15 cellular contexts compared by ENCODE assay signal in genomic region chr2:26901326-26902183, GRCh38. TPM values are rescaled to one million over a fixed set of nuclear protein-coding genes. Genes with fewer than 3 reads are reported as not detected.
A peak's percentile ranks its signal among the peaks of the same experiment; 100 is the strongest.
DNase-seq lines count a peak whose midpoint lies in the region; ATAC-seq and TF ChIP-seq lines count a peak whose summit lies in the region.
"Had no signal": no experiment of that assay in that cellular context is flagged by ENCODE, and none has a peak within 500 bp of the region (broad histone marks: within the 10 kb centered on the region; RNA-seq: fewer than 3 reads in every experiment).

No MANE protein-coding gene starts in this region.

- no peak for TF ChIP-seq POLR2A in testis (IDR thresholded peaks at IDR 0.05)

- WGBS in testis, 2 donors: 44 to 46% methylated on average over 21 to 23 of the region's 23 CpGs

- H3K9ac ChIP-seq in iPS-20b (ENCODE audit: low read depth, low read length): no peak overlapping the region

- H3K9me3 Mint-ChIP-seq in brain: peaks cover 3 to 5% (median 4%) of the 10 kb centered on the region in 5 experiments
- no peaks in the 10 kb centered on the region for H3K9me3 Mint-ChIP-seq in activated T-helper 2 cell treated with anti-CD3 and anti-CD28 coated beads, Interferon-gamma antibody, Interleukin-2, Interleukin-4, amounts not matched to agents 10 μg/mL and 5 μg/mL and 100 μg/mL, durations not matched to agents 14 hours and 24 hours and 36 hours
- H3K9me3 Mint-ChIP-seq in natural killer cell: no peaks in the 10 kb centered on the region

- H3K27me3 Mint-ChIP-seq in brain (no peaks in the 10 kb centered on the region), natural killer cell (ENCODE audit: low read depth in 2 of 2) (peaks cover 9 to 17% of the 10 kb centered on the region in 2 donors)
- H3K27me3 Mint-ChIP-seq in activated T-helper 2 cell treated with anti-CD3 and anti-CD28 coated beads, Interferon-gamma antibody, Interleukin-2, Interleukin-4, amounts not matched to agents 10 μg/mL and 5 μg/mL and 100 μg/mL, durations not matched to agents 14 hours and 24 hours and 36 hours (ENCODE audit: low read depth): peaks cover 4% of the 10 kb centered on the region

- H3K4me1 ChIP-seq in iPS-20b (ENCODE audit: insufficient read depth, low read length): peaks cover 13% of the 10 kb centered on the region; the same call in 1 of the 2 replicates
- H3K4me1 ChIP-seq in testis: peaks cover 9% of the 10 kb centered on the region
- H3K4me1 ChIP-seq: transverse colon had no signal

- H3K4me1 Mint-ChIP-seq in brain (peaks cover 76% of the 10 kb centered on the region), natural killer cell (no peaks in the 10 kb centered on the region)
- no peaks in the 10 kb centered on the region for H3K4me1 Mint-ChIP-seq in activated T-helper 2 cell treated with anti-CD3 and anti-CD28 coated beads, Interferon-gamma antibody, Interleukin-2, Interleukin-4, amounts not matched to agents 10 μg/mL and 5 μg/mL and 100 μg/mL, durations not matched to agents 14 hours and 24 hours and 36 hours (ENCODE audit: low read depth)

- DNase-seq in NCI-H2081 (lab: John Stamatoyannopoulos, UW) (peak; percentile 15 to 62), NCI-H2081 treated with DMSO at 0.1 percent for 48 hours (lab: John Stamatoyannopoulos, UW) (no peak), testis (peak; percentile 54), SIG-M5 (lab: John Stamatoyannopoulos, UW) (no peak), natural killer cell (no peak)
- DNase-seq in activated T-helper 2 cell treated with anti-CD3 and anti-CD28 coated beads, Interferon-gamma antibody, Interleukin-2, Interleukin-4, amounts not matched to agents 10 μg/mL and 5 μg/mL and 100 μg/mL, durations not matched to agents 14 hours and 24 hours and 36 hours (ENCODE audit: low spot score): no peak
- DNase-seq: 8988T; activated CD4-positive, alpha-beta T cell treated with anti-CD3 and anti-CD28 coated beads, Interleukin-2, amount 50 U/mL, for 48 hours; activated effector memory CD4-positive, alpha-beta T cell treated with Interleukin-2 at 50 U/mL for 16 hours; Calu3; T-helper 9 cell; transverse colon had no signal

- ATAC-seq in natural killer cell: no peak

- H3K36me3 Mint-ChIP-seq in brain (peaks cover 82% of the 10 kb centered on the region), natural killer cell (no peaks in the 10 kb centered on the region)
- H3K36me3 Mint-ChIP-seq in activated T-helper 2 cell treated with anti-CD3 and anti-CD28 coated beads, Interferon-gamma antibody, Interleukin-2, Interleukin-4, amounts not matched to agents 10 μg/mL and 5 μg/mL and 100 μg/mL, durations not matched to agents 14 hours and 24 hours and 36 hours (ENCODE audit: low read depth): no peaks in the 10 kb centered on the region

- H3K9me3 ChIP-seq in iPS-20b (ENCODE audit: insufficient read depth, low read depth, low read length) (no peaks in the 10 kb centered on the region), testis (no peaks in the 10 kb centered on the region)
- H3K9me3 ChIP-seq: transverse colon had no signal

- TF ChIP-seq CTCF in brain (conservative IDR thresholded peaks at IDR 0.05): no peak
- no peak for TF ChIP-seq CTCF in testis (IDR thresholded peaks at IDR 0.05)
- no peak for TF ChIP-seq CTCF in natural killer cell (IDR thresholded peaks at IDR 0.05)

- intact Hi-C loops in testis (cut with DNase I; ENCODE audit: low total_unique reads) (no loop called here), natural killer cell (cut with micrococcal nuclease) (no loop called here)
- intact Hi-C loops in activated T-helper 2 cell treated with anti-CD3 and anti-CD28 coated beads, Interferon-gamma antibody, Interleukin-2, Interleukin-4, amounts not matched to agents 10 μg/mL and 5 μg/mL and 100 μg/mL, durations not matched to agents 14 hours and 24 hours and 36 hours (cut with micrococcal nuclease): no loop called here

- H3K36me3 ChIP-seq in iPS-20b (ENCODE audit: insufficient read depth, low read depth, low read length): no peaks in the 10 kb centered on the region; the same call in 1 of the 2 replicates
- no peaks in the 10 kb centered on the region for H3K36me3 ChIP-seq in testis (ENCODE audit: low read depth, missing control alignments)
- H3K36me3 ChIP-seq: transverse colon had no signal

- H3K4me3 Mint-ChIP-seq in brain: peak overlapping the region in 3 of 5 experiments; percentile 5 to 58 (median 10)
- H3K4me3 Mint-ChIP-seq in activated T-helper 2 cell treated with anti-CD3 and anti-CD28 coated beads, Interferon-gamma antibody, Interleukin-2, Interleukin-4, amounts not matched to agents 10 μg/mL and 5 μg/mL and 100 μg/mL, durations not matched to agents 14 hours and 24 hours and 36 hours (ENCODE audit: low read depth): no peak overlapping the region
- no peak overlapping the region for H3K4me3 Mint-ChIP-seq in natural killer cell

- H3K4me3 ChIP-seq in iPS-20b (ENCODE audit: low read length) (peak overlapping the region; percentile 33; the same call in 1 of the 2 replicates), testis (no peak overlapping the region)
- H3K4me3 ChIP-seq: transverse colon had no signal

- H3K27me3 ChIP-seq in iPS-20b (ENCODE audit: insufficient read depth, low read length): no peaks in the 10 kb centered on the region
- H3K27me3 ChIP-seq in testis: no peaks in the 10 kb centered on the region
- H3K27me3 ChIP-seq: transverse colon had no signal

- H3K27ac Mint-ChIP-seq in brain (peak overlapping the region; percentile 60 to 94 (median 76)), natural killer cell (no peak overlapping the region)
- no peak overlapping the region for H3K27ac Mint-ChIP-seq in activated T-helper 2 cell treated with anti-CD3 and anti-CD28 coated beads, Interferon-gamma antibody, Interleukin-2, Interleukin-4, amounts not matched to agents 10 μg/mL and 5 μg/mL and 100 μg/mL, durations not matched to agents 14 hours and 24 hours and 36 hours

- no peak overlapping the region for H3K27ac ChIP-seq in iPS-20b (ENCODE audit: low read length)
- no peak overlapping the region for H3K27ac ChIP-seq in testis
- H3K27ac ChIP-seq: transverse colon had no signal

RNA-seq across cellular contexts. Expression of gene DPYSL5, which starts 53.6 kb away (rescaled TPM):
- polyA plus RNA-seq in brain (ENCODE audit: insufficient read depth, low read depth, low replicate concordance) (309 TPM), testis (ENCODE audit: insufficient read depth, low read depth, low replicate concordance) (22.3 TPM)
- total RNA-seq in testis (1 to 10 TPM; 2.8 to 5.5 TPM), natural killer cell (not detected)
- 0.05 TPM in 1 of 2 replicates, not detected in the other for total RNA-seq in activated T-helper 2 cell treated with anti-CD3 and anti-CD28 coated beads, Interferon-gamma antibody, Interleukin-2, Interleukin-4, amounts not matched to agents 10 μg/mL and 5 μg/mL and 100 μg/mL, durations not matched to agents 14 hours and 24 hours and 36 hours
- total RNA-seq: Calu3, RPMI7951 had no signal

Comparison
In these comparisons a context has a peak if more than half of its experiments do, and no peak if none do; other contexts are left out.
1. DNase-seq: peak in NCI-H2081 (2 of 2) and testis (single experiment); none in NCI-H2081 treated with DMSO at 0.1 percent for 48 hours (single experiment), activated T-helper 2 cell treated with anti-CD3 and anti-CD28 coated beads, Interferon-gamma antibody, Interleukin-2, Interleukin-4, amounts not matched to agents 10 μg/mL and 5 μg/mL and 100 μg/mL, durations not matched to agents 14 hours and 24 hours and 36 hours (single experiment), SIG-M5 (single experiment) and natural killer cell (single experiment).
2. H3K27ac Mint-ChIP-seq: peak in brain (5 of 5); none in activated T-helper 2 cell treated with anti-CD3 and anti-CD28 coated beads, Interferon-gamma antibody, Interleukin-2, Interleukin-4, amounts not matched to agents 10 μg/mL and 5 μg/mL and 100 μg/mL, durations not matched to agents 14 hours and 24 hours and 36 hours (single experiment) and natural killer cell (0 of 2).
3. H3K4me3 Mint-ChIP-seq: peak in brain (3 of 5); none in activated T-helper 2 cell treated with anti-CD3 and anti-CD28 coated beads, Interferon-gamma antibody, Interleukin-2, Interleukin-4, amounts not matched to agents 10 μg/mL and 5 μg/mL and 100 μg/mL, durations not matched to agents 14 hours and 24 hours and 36 hours (single experiment) and natural killer cell (single experiment).